ENCODE assay signal across 23 cellular contexts in genomic region chr1:162251102-162251501, GRCh38.
DNase-seq lines count a peak whose midpoint lies in the region; ATAC-seq, FAIRE-seq and TF ChIP-seq lines count a peak whose summit lies in the region.
"Had no signal": no experiment of that assay in that cellular context is flagged by ENCODE, and none has a peak within 500 bp of the region (broad histone marks: within the 10 kb centered on the region; RNA-seq: fewer than 3 reads in every experiment).

No MANE protein-coding gene starts in this region.

- H3K4me3 ChIP-seq in GM23338 (no peak overlapping the region), PC-3 (ENCODE audit: low read length) (no peak overlapping the region), iPS-18a (ENCODE audit: low read length) (no peak overlapping the region), neural cell (ENCODE audit: low read length) (no peak overlapping the region), pancreas (no peak overlapping the region)
- H3K4me3 ChIP-seq: MG63, SJSA1 had no signal

- POLR2A ChIA-PET in PC-3 (lab: Charles Lee; ENCODE audit: unreplicated experiment) = no interaction called here

- H3K9me3 ChIP-seq in PC-3 (ENCODE audit: low read length) (no peaks in the 10 kb centered on the region), iPS-18a (ENCODE audit: control insufficient read depth, low read depth, low read length) (no peaks in the 10 kb centered on the region), neural cell (ENCODE audit: low read length) (no peaks in the 10 kb centered on the region), pancreas (no peaks in the 10 kb centered on the region)
- H3K9me3 ChIP-seq: MG63, SJSA1 had no signal

- H2AFZ ChIP-seq in GM23338 (no peak overlapping the region), PC-3 (ENCODE audit: low read length) (no peak overlapping the region), neural cell (ENCODE audit: low read depth, low read length) (no peak overlapping the region)

- no peaks in the 10 kb centered on the region for H3K36me3 Mint-ChIP-seq in GM23338 (ENCODE audit: low read depth)

- H3K4me3 Mint-ChIP-seq in GM23338 = no peak overlapping the region

- no peaks in the 10 kb centered on the region for H3K9me3 Mint-ChIP-seq in GM23338

- H3K9ac ChIP-seq in PC-3 (ENCODE audit: low read length) = no peak overlapping the region
- no peak overlapping the region for H3K9ac ChIP-seq in iPS-18a (ENCODE audit: low read length)
- H3K9ac ChIP-seq in neural cell (ENCODE audit: low read length) = no peak overlapping the region

- H3F3A ChIP-seq in GM23338 (replicated peaks; ENCODE audit: low read depth) (no peaks in the 10 kb centered on the region), PC-3 (ENCODE audit: low read length, unreplicated experiment) (no peaks in the 10 kb centered on the region), neural cell (ENCODE audit: insufficient read depth, low read length, poor library complexity, severe bottlenecking) (peaks cover 5% of the 10 kb centered on the region)

- BruUV-seq in PC-3 (replicated peaks; lab: Mats Ljungman, UMichigan) = no TSS peak

- TF ChIP-seq CTCF in GM23338 (conservative IDR thresholded peaks at IDR 0.05; ENCODE audit: low read depth in 2 of 2) = no peak
- TF ChIP-seq CTCF in PC-3 (conservative IDR thresholded peaks at IDR 0.05; ENCODE audit: low read depth, low read length) = no peak
- no peak for TF ChIP-seq CTCF in neural cell (IDR thresholded peaks at IDR 0.05; ENCODE audit: poor library complexity, severe bottlenecking)
- TF ChIP-seq CTCF in pancreas (IDR thresholded peaks at IDR 0.05) = no peak

- no peaks in the 10 kb centered on the region for H4K20me1 ChIP-seq in GM23338 (replicated peaks; ENCODE audit: insufficient read depth)
- no peaks in the 10 kb centered on the region for H4K20me1 ChIP-seq in PC-3 (ENCODE audit: low read length)
- H4K20me1 ChIP-seq in neural cell (ENCODE audit: insufficient read depth) = no peaks in the 10 kb centered on the region

- CTCF ChIA-PET in PC-3 (lab: Charles Lee) = no interaction called here

- peaks cover 8% of the 10 kb centered on the region; the same call in 1 of the 2 replicates for H3K79me2 ChIP-seq in GM23338 (replicated peaks; ENCODE audit: insufficient read depth)
- no peaks in the 10 kb centered on the region for H3K79me2 ChIP-seq in PC-3 (ENCODE audit: low read length)
- peaks cover 28% of the 10 kb centered on the region for H3K79me2 ChIP-seq in neural cell (replicated peaks; ENCODE audit: insufficient read depth, low read length)

- H3K4me1 ChIP-seq in GM23338 (ENCODE audit: insufficient read depth) = peaks cover 30% of the 10 kb centered on the region
- no peaks in the 10 kb centered on the region for H3K4me1 ChIP-seq in PC-3 (ENCODE audit: insufficient read depth, low read length)
- peaks cover 36% of the 10 kb centered on the region for H3K4me1 ChIP-seq in iPS-18a (ENCODE audit: control insufficient read depth, low read depth, low read length)
- H3K4me1 ChIP-seq in pancreas = peaks cover 0 to 5% (median 0%) of the 10 kb centered on the region in 3 donors
- H3K4me1 ChIP-seq: SJSA1 had no signal

- WGBS in pancreas, 2 donors = 92 to 97% methylated on average over 2 of the region's 2 CpGs

- 0 out of 2 replicates have a peak overlapping the region, but pooled peaks have one; percentile 58 for H3K27ac ChIP-seq in GM23338 (ENCODE audit: low read depth)
- H3K27ac ChIP-seq in PC-3 (ENCODE audit: low read length) = no peak overlapping the region
- H3K27ac ChIP-seq in iPS-18a (ENCODE audit: low read length) = peak overlapping the region; percentile 29
- H3K27ac ChIP-seq in neural cell (ENCODE audit: low read length) = peak overlapping the region; percentile 89
- H3K27ac ChIP-seq in pancreas = no peak overlapping the region
- H3K27ac ChIP-seq: SJSA1 had no signal

- TF ChIP-seq RAD21 in neural cell (conservative IDR thresholded peaks at IDR 0.05) = no peak

- no peak for DNase-seq in GM23338 (ENCODE audit: low spot score)
- peak; percentile 21 for DNase-seq in PC-3
- no peak for DNase-seq in pancreas
- no peak for DNase-seq in NCI-H82 treated with DMSO at 0.1 percent for 48 hours (lab: John Stamatoyannopoulos, UW; ENCODE audit: unreplicated experiment)
- DNase-seq: Calu3, DMS79 treated with DMSO at 0.1 percent for 48 hours, GF-D8, KBM-7, MG63, NCI-H1694, NCI-H2029 treated with DMSO at 0.1 percent for 48 hours, NCI-H446 treated with DMSO at 0.1 percent for 48 hours, NCI-H526, NCI-H82, Right ventricle myocardium superior, RPMI8226 had no signal

- H3K27me3 Mint-ChIP-seq in GM23338 (ENCODE audit: insufficient read depth, low read depth, poor library complexity) = peaks cover 12% of the 10 kb centered on the region

- intact Hi-C loops in PC-3 (cut with micrococcal nuclease) = no loop called here
- intact Hi-C loops in pancreas (cut with DNase I) = no loop called here

- TF ChIP-seq EP300 in neural cell (conservative IDR thresholded peaks at IDR 0.05; ENCODE audit: poor library complexity, severe bottlenecking) = no peak

- H3K36me3 ChIP-seq in GM23338 (ENCODE audit: insufficient read depth) (no peaks in the 10 kb centered on the region), PC-3 (ENCODE audit: low read depth, low read length) (no peaks in the 10 kb centered on the region), iPS-18a (ENCODE audit: control insufficient read depth, low read depth, low read length) (no peaks in the 10 kb centered on the region), neural cell (ENCODE audit: insufficient read depth, low read length) (no peaks in the 10 kb centered on the region), pancreas (no peaks in the 10 kb centered on the region)
- H3K36me3 ChIP-seq: MG63, SJSA1 had no signal

- peaks cover 50% of the 10 kb centered on the region for H3K4me1 Mint-ChIP-seq in GM23338

- no peak for ATAC-seq in GM23338
- ATAC-seq in PC-3 = no peak
- no peak for ATAC-seq in pancreas
- no peak for ATAC-seq in GM19023 (IDR thresholded peaks at IDR 0.05; ENCODE audit: unreplicated experiment)

- no peak for FAIRE-seq in pancreas (lab: Jason Lieb, UNC)
- FAIRE-seq: GM12892, GM19239, H54 had no signal

- H3K27me3 ChIP-seq in GM23338 (ENCODE audit: insufficient read depth) = no peaks in the 10 kb centered on the region
- no peaks in the 10 kb centered on the region for H3K27me3 ChIP-seq in PC-3 (ENCODE audit: low read length)
- H3K27me3 ChIP-seq in iPS-18a (ENCODE audit: control insufficient read depth, insufficient read depth, low read length) = no peaks in the 10 kb centered on the region
- H3K27me3 ChIP-seq in neural cell (ENCODE audit: insufficient read depth, low read depth, low read length) = no peaks in the 10 kb centered on the region
- no peaks in the 10 kb centered on the region for H3K27me3 ChIP-seq in pancreas

- H3K4me2 ChIP-seq in GM23338 (0 out of 2 replicates have a peak overlapping the region, but pooled peaks have one; percentile 50), PC-3 (ENCODE audit: low read length) (no peak overlapping the region), neural cell (ENCODE audit: low read length) (no peak overlapping the region)

- H3K27ac Mint-ChIP-seq in GM23338 = peak overlapping the region; percentile 67

- H3K9me2 ChIP-seq in GM23338 (ENCODE audit: insufficient read depth) = peaks cover 3% of the 10 kb centered on the region; the same call in 1 of the 2 replicates
- H3K9me2 ChIP-seq in PC-3 (replicated peaks; ENCODE audit: low read length) = no peaks in the 10 kb centered on the region
- no peaks in the 10 kb centered on the region for H3K9me2 ChIP-seq in neural cell (ENCODE audit: insufficient read depth, low read length)

TF ChIP-seq in GM23338, 12 proteins besides CTCF, POLR2A, EP300 and RAD21 (continues in another document):
- TF ChIP-seq STAT1 (IDR thresholded peaks at IDR 0.05; ENCODE audit: unreplicated experiment) = no peak

TF ChIP-seq in neural cell, 6 proteins besides CTCF, POLR2A, EP300 and RAD21:
- TF ChIP-seq, protein P1, sequence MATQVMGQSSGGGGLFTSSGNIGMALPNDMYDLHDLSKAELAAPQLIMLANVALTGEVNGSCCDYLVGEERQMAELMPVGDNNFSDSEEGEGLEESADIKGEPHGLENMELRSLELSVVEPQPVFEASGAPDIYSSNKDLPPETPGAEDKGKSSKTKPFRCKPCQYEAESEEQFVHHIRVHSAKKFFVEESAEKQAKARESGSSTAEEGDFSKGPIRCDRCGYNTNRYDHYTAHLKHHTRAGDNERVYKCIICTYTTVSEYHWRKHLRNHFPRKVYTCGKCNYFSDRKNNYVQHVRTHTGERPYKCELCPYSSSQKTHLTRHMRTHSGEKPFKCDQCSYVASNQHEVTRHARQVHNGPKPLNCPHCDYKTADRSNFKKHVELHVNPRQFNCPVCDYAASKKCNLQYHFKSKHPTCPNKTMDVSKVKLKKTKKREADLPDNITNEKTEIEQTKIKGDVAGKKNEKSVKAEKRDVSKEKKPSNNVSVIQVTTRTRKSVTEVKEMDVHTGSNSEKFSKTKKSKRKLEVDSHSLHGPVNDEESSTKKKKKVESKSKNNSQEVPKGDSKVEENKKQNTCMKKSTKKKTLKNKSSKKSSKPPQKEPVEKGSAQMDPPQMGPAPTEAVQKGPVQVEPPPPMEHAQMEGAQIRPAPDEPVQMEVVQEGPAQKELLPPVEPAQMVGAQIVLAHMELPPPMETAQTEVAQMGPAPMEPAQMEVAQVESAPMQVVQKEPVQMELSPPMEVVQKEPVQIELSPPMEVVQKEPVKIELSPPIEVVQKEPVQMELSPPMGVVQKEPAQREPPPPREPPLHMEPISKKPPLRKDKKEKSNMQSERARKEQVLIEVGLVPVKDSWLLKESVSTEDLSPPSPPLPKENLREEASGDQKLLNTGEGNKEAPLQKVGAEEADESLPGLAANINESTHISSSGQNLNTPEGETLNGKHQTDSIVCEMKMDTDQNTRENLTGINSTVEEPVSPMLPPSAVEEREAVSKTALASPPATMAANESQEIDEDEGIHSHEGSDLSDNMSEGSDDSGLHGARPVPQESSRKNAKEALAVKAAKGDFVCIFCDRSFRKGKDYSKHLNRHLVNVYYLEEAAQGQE (IDR thresholded peaks at IDR 0.05; ENCODE audit: borderline replicate concordance) = no peak
- TF ChIP-seq TAF1 (IDR thresholded peaks at IDR 0.05; ENCODE audit: low read depth) (no peak), EZH2 (IDR thresholded peaks at IDR 0.05; ENCODE audit: borderline replicate concordance, insufficient read depth, low read length, poor library complexity, severe bottlenecking) (no peak), SMC3 (conservative IDR thresholded peaks at IDR 0.05; ENCODE audit: poor library complexity) (no peak), MXI1 (conservative IDR thresholded peaks at IDR 0.05; ENCODE audit: poor library complexity, severe bottlenecking) (no peak), POLR2AphosphoS5 (IDR thresholded peaks at IDR 0.05) (no peak)

Comparison
In these comparisons a context has a peak if more than half of its experiments do, and no peak if none do; other contexts are left out.
1. H3K27ac ChIP-seq: peak in GM23338 (single experiment), iPS-18a (single experiment) and neural cell (single experiment); none in PC-3 (single experiment) and pancreas (0 of 4).